In genomic region chr13:47408546-47409319, GRCh38 we compare ENCODE assay signal across 26 cellular contexts.
"Had no signal": no experiment of that assay in that cellular context is flagged by ENCODE, and none has a peak within 500 bp of the region (broad histone marks: within the 10 kb centered on the region; RNA-seq: fewer than 3 reads in every experiment).

No MANE protein-coding gene starts in this region.

- DNase-seq: activated B cell treated with CpG ODN at 0.5 μM for 24 hours; activated CD4-positive, alpha-beta T cell treated with anti-CD3 and anti-CD28 coated beads, Interleukin-2, amount 50 U/mL, for 1 hour; activated CD8-positive, alpha-beta memory T cell treated with anti-CD3 and anti-CD28 coated beads, Interleukin-2, amount 10 ng/mL, durations not matched to agents 7 days and 5 days; activated CD8-positive, alpha-beta T cell treated with anti-CD3 and anti-CD28 coated beads for 36 hours; activated naive CD8-positive, alpha-beta T cell treated with anti-CD3 and anti-CD28 coated beads, Interleukin-2, amount 50 U/mL, for 24 hours; activated T-cell treated with anti-CD3 and anti-CD28 coated beads, Interleukin-2, amount 50 U/mL, for 48 hours; central memory CD4-positive, alpha-beta T cell; endodermal cell; islet precursor cell; left ventricle myocardium inferior; naive B cell; nephron progenitor cell; retina; sigmoid colon; small intestine; stimulated activated CD4-positive, alpha-beta T cell treated with anti-CD3 and anti-CD28 coated beads, Interleukin-4, amount 100 ng/mL, for 4 hours; stimulated activated CD8-positive, alpha-beta memory T cell treated with anti-CD3 and anti-CD28 coated beads, Interleukin-4, amount 100 ng/mL, for 48 hours; stimulated activated naive CD8-positive, alpha-beta T cell treated with anti-CD3 and anti-CD28 coated beads, Interleukin-15, amount 100 ng/mL, for 72 hours; thyroid gland; upper lobe of left lung had no signal

- H3K36me3 ChIP-seq: left ventricle myocardium inferior, neutrophil, prostate gland, sigmoid colon, thyroid gland, upper lobe of left lung, vagina had no signal

- ATAC-seq: activated CD8-positive, alpha-beta memory T cell treated with anti-CD3 and anti-CD28 coated beads, Interleukin-2, amount 10 ng/mL, durations not matched to agents 7 days and 5 days; activated CD8-positive, alpha-beta T cell treated with anti-CD3 and anti-CD28 coated beads for 36 hours; activated naive CD8-positive, alpha-beta T cell treated with anti-CD3 and anti-CD28 coated beads, Interleukin-2, amount 50 U/mL, for 24 hours; esophagus mucosa; stimulated activated memory B cell treated with anti-CD40 and anti-IgM and Interleukin-4, amounts not matched to agents 10 μg/mL and 1 μg/mL and 100 μg/mL, for 72 hours; stimulated activated naive CD8-positive, alpha-beta T cell treated with anti-CD3 and anti-CD28 coated beads, Interleukin-15, amount 100 ng/mL, for 72 hours had no signal

- H3K27me3 ChIP-seq: neutrophil, sigmoid colon, thyroid gland, upper lobe of left lung, vagina had no signal

- H3K4me1 ChIP-seq: left ventricle myocardium inferior, prostate gland, sigmoid colon, thyroid gland, upper lobe of left lung, vagina had no signal

- FAIRE-seq: frontal cortex, small intestine had no signal

- H3K9me3 ChIP-seq: left ventricle myocardium inferior, neutrophil, prostate gland, sigmoid colon, thyroid gland, upper lobe of left lung, vagina had no signal

- H3K4me3 ChIP-seq: left ventricle myocardium inferior, prostate gland, sigmoid colon, thyroid gland, upper lobe of left lung, vagina had no signal

- H3K27ac ChIP-seq: left ventricle myocardium inferior, neutrophil, prostate gland, sigmoid colon, thyroid gland, upper lobe of left lung, vagina had no signal
